In genomic region chr2:119311831-119312230, GRCh38 we compare ENCODE assay signal across 30 cellular contexts.
"Had no signal": no experiment of that assay in that cellular context is flagged by ENCODE, and none has a peak within 500 bp of the region (broad histone marks: within the 10 kb centered on the region; RNA-seq: fewer than 3 reads in every experiment).

No MANE protein-coding gene starts in this region.

- H3K9me3 Mint-ChIP-seq: activated B cell treated with CpG ODN at 0.5 μM for 24 hours; activated naive CD4-positive, alpha-beta T cell treated with anti-CD3 and anti-CD28 coated beads for 36 hours; activated naive CD8-positive, alpha-beta T cell treated with anti-CD3 and anti-CD28 coated beads for 36 hours; effector memory CD8-positive, alpha-beta T cell; immature natural killer cell; naive thymus-derived CD4-positive, alpha-beta T cell had no signal

- H3K9me3 ChIP-seq: adrenal gland, body of pancreas, colonic mucosa, heart left ventricle, pancreas, prostate gland, suprapubic skin, tibial artery had no signal

- FAIRE-seq: kidney, pancreas had no signal

- H3K27ac ChIP-seq: adrenal gland, colonic mucosa, suprapubic skin, tibial artery had no signal

- DNase-seq: activated B cell treated with CpG ODN at 0.5 μM for 24 hours; activated CD4-positive, alpha-beta T cell treated with anti-CD3 and anti-CD28 coated beads for 36 hours; activated CD4-positive, alpha-beta T cell treated with anti-CD3 and anti-CD28 coated beads, Interleukin-2, amount 50 U/mL, for 48 hours; activated CD8-positive, alpha-beta memory T cell treated with anti-CD3 and anti-CD28 coated beads for 24 hours; activated effector memory CD4-positive, alpha-beta T cell treated with Interleukin-2 at 50 U/mL for 16 hours; activated naive CD4-positive, alpha-beta T cell treated with anti-CD3 and anti-CD28 coated beads for 36 hours; activated naive CD8-positive, alpha-beta T cell treated with anti-CD3 and anti-CD28 coated beads for 36 hours; adrenal gland; aorta; body of pancreas; cerebellar nuclear complex; colonic mucosa; effector memory CD8-positive, alpha-beta T cell; heart left ventricle; hypothalamus; immature natural killer cell; kidney; left colon; mammary epithelial cell; midbrain; naive thymus-derived CD4-positive, alpha-beta T cell; pancreas; stimulated activated CD4-positive, alpha-beta T cell treated with anti-CD3 and anti-CD28 coated beads, Interleukin-15, amount 100 ng/mL, for 24 hours; stimulated activated CD4-positive, alpha-beta T cell treated with anti-CD3 and anti-CD28 coated beads, Interleukin-2, amount 100 ng/mL, for 24 hours; stimulated activated naive CD4-positive, alpha-beta T cell; T-helper 2 cell; tibial artery had no signal

- H3K27me3 ChIP-seq: adrenal gland, body of pancreas, colonic mucosa, heart left ventricle, pancreas, suprapubic skin, tibial artery had no signal

- H3K4me1 ChIP-seq: adrenal gland, colonic mucosa, prostate gland had no signal

- H3K4me1 Mint-ChIP-seq: activated CD4-positive, alpha-beta T cell treated with anti-CD3 and anti-CD28 coated beads for 36 hours; activated naive CD8-positive, alpha-beta T cell treated with anti-CD3 and anti-CD28 coated beads for 36 hours; immature natural killer cell; naive thymus-derived CD4-positive, alpha-beta T cell had no signal

- H3K36me3 ChIP-seq: adrenal gland, colonic mucosa, pancreas, prostate gland had no signal

- H3K4me3 ChIP-seq: adrenal gland, body of pancreas, colonic mucosa, heart left ventricle, pancreas, prostate gland, suprapubic skin, tibial artery had no signal

- H3K4me3 Mint-ChIP-seq: activated B cell treated with CpG ODN at 0.5 μM for 24 hours; activated CD4-positive, alpha-beta T cell treated with anti-CD3 and anti-CD28 coated beads for 36 hours; activated naive CD4-positive, alpha-beta T cell treated with anti-CD3 and anti-CD28 coated beads for 36 hours; activated naive CD8-positive, alpha-beta T cell treated with anti-CD3 and anti-CD28 coated beads for 36 hours; effector memory CD8-positive, alpha-beta T cell; immature natural killer cell; naive thymus-derived CD4-positive, alpha-beta T cell; neural crest cell had no signal

- H3K27ac Mint-ChIP-seq: activated B cell treated with CpG ODN at 0.5 μM for 24 hours; activated CD4-positive, alpha-beta T cell treated with anti-CD3 and anti-CD28 coated beads for 36 hours; activated naive CD4-positive, alpha-beta T cell treated with anti-CD3 and anti-CD28 coated beads for 36 hours; activated naive CD8-positive, alpha-beta T cell treated with anti-CD3 and anti-CD28 coated beads for 36 hours; effector memory CD8-positive, alpha-beta T cell; immature natural killer cell; naive thymus-derived CD4-positive, alpha-beta T cell had no signal

- H3K27me3 Mint-ChIP-seq: activated B cell treated with CpG ODN at 0.5 μM for 24 hours; activated CD4-positive, alpha-beta T cell treated with anti-CD3 and anti-CD28 coated beads for 36 hours; activated naive CD8-positive, alpha-beta T cell treated with anti-CD3 and anti-CD28 coated beads for 36 hours; effector memory CD8-positive, alpha-beta T cell; naive thymus-derived CD4-positive, alpha-beta T cell had no signal

- ATAC-seq: activated CD4-positive, alpha-beta T cell treated with anti-CD3 and anti-CD28 coated beads for 36 hours; body of pancreas; effector memory CD8-positive, alpha-beta T cell; left colon; naive thymus-derived CD4-positive, alpha-beta T cell; pancreas had no signal
